ENCODE assay signal across 5 cellular contexts in the genomic region with DNA sequence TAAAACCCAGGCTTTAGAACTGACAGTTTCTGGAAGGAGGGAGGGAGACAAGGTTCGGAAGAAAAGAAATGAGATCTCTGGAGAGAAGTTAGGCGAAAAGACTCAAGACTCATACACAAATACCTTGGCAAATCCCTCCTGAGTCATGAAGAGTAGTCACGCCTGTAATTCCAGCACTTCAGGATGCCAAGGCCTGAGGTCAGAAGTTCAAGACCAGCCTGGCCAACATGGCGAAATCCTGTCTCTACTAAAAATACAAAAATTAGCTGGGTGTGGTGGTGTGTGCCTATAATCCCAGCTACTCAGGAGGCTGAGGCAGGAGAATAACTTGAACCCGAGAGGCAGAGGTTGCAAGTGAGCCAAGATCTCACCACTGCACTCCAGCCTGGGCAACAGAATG. TPM values are rescaled to one million over a fixed set of nuclear protein-coding genes. Genes with fewer than 3 reads are reported as not detected.
"Had no signal": no experiment of that assay in that cellular context is flagged by ENCODE, and none has a peak within 500 bp of the region (broad histone marks: within the 10 kb centered on the region; RNA-seq: fewer than 3 reads in every experiment).

No MANE protein-coding gene starts in this region.

RNA-seq across cellular contexts. Expression of gene MUSK, which starts 27.3 kb away (rescaled TPM):
- total RNA-seq: activated T-helper 2 cell treated with anti-CD3 and anti-CD28 coated beads, Interferon-gamma antibody, Interleukin-2, Interleukin-4, amounts not matched to agents 10 μg/mL and 5 μg/mL and 100 μg/mL, durations not matched to agents 14 hours and 24 hours and 36 hours; lung microvascular endothelial cell; natural killer cell; progenitor cell of endocrine pancreas; T-helper 2 cell treated with Interferon-gamma antibody and Interleukin-4, amounts not matched to agents 100 ng/mL and 5 ng/mL, for 36 hours had no signal
